Comparison of ENCODE assay signal across 20 cellular contexts in the genomic region with DNA sequence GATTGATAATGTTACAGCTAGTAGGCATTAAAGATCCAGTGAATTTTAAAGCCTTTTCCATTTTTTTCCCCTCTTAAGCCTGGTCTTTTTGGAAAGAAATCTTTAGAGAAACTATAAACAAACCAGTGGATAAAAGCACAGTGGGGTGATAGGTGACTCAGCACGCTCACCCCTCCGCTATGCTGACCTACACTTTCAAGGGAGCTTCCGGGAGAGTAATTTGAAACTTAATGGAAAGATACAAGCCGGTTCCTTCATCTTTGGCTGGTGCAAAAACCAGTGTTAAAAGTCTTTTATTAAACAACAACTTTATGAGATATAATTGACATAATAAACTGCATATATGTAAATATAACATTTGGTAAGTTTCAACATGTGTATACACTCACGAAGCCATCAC. TPM values are rescaled to one million over a fixed set of nuclear protein-coding genes. Genes with fewer than 3 reads are reported as not detected.
DNase-seq lines count a peak whose midpoint lies in the region; ATAC-seq and TF ChIP-seq lines count a peak whose summit lies in the region.
"Had no signal": no experiment of that assay in that cellular context is flagged by ENCODE, and none has a peak within 500 bp of the region (broad histone marks: within the 10 kb centered on the region; RNA-seq: fewer than 3 reads in every experiment).

No MANE protein-coding gene starts in this region.

- ATAC-seq in GM21423 (IDR thresholded peaks at IDR 0.05; ENCODE audit: unreplicated experiment) (no peak), HG02610 (IDR thresholded peaks at IDR 0.05; ENCODE audit: unreplicated experiment) (no peak)
- ATAC-seq: activated CD4-positive, alpha-beta T cell treated with anti-CD3 and anti-CD28 coated beads for 36 hours; activated naive CD8-positive, alpha-beta T cell treated with anti-CD3 and anti-CD28 coated beads, Interleukin-2, amount 50 U/mL, for 24 hours; activated T-cell treated with anti-CD3 and anti-CD28 coated beads, Interleukin-2, amount 50 U/mL, for 4 hours; left colon; Panc1; T-cell had no signal

- no peak overlapping the region for H3K27ac ChIP-seq in AG04450 (ENCODE audit: low read depth, low read length)
- H3K27ac ChIP-seq: tibial artery had no signal

- no peak for TF ChIP-seq CTCF in AG04450 (IDR thresholded peaks at IDR 0.05; ENCODE audit: low read depth, low read length)
- no peak for TF ChIP-seq CTCF in fibroblast of the aortic adventitia (IDR thresholded peaks at IDR 0.05; ENCODE audit: insufficient read depth, low read length)

- peak; percentile 57 for DNase-seq in AG04450 (ENCODE audit: low read depth, low spot score)
- DNase-seq in HT1080 (ENCODE audit: low read depth) = peak; percentile 59
- DNase-seq in amniotic stem cell (lab: John Stamatoyannopoulos, UW) = peak; percentile 32
- DNase-seq in fibroblast of the aortic adventitia (ENCODE audit: low read depth) = peak; percentile 24
- no peak for DNase-seq in activated CD4-positive, alpha-beta T cell treated with anti-CD3 and anti-CD28 coated beads, Interleukin-2, amount 50 U/mL, for 1 hour
- DNase-seq in DMS53 treated with DMSO at 0.1 percent for 48 hours (lab: John Stamatoyannopoulos, UW; ENCODE audit: unreplicated experiment) = no peak
- DNase-seq: activated CD4-positive, alpha-beta T cell treated with anti-CD3 and anti-CD28 coated beads for 36 hours; activated naive CD8-positive, alpha-beta T cell treated with anti-CD3 and anti-CD28 coated beads, Interleukin-2, amount 50 U/mL, for 24 hours; activated T-cell treated with anti-CD3 and anti-CD28 coated beads, Interleukin-2, amount 50 U/mL, for 4 hours; Calu3; glutamatergic neuron; left colon; NCI-H1417; NCI-H510A; T-cell; tibial artery had no signal

- POLR2A ChIA-PET in AG04450 (lab: Yijun Ruan, JAX) = interaction anchor here (1.1 kb wide), 1 partner anchor 71 kb away, joined by 4 read pairs; a partner anchor contains a TSS

- no peak overlapping the region for H3K4me3 ChIP-seq in AG04450 (ENCODE audit: low read depth, low read length)
- no peak overlapping the region for H3K4me3 ChIP-seq in fibroblast of the aortic adventitia (ENCODE audit: low read depth, low read length)
- H3K4me3 ChIP-seq: tibial artery had no signal

- no peaks in the 10 kb centered on the region for H3K27me3 ChIP-seq in AG04450 (ENCODE audit: control insufficient read depth, insufficient read depth, low read length)

- H3K9me3 ChIP-seq in AG04450 (ENCODE audit: control insufficient read depth, insufficient read depth, low read length) = no peaks in the 10 kb centered on the region
- H3K9me3 ChIP-seq: tibial artery had no signal

- CTCF ChIA-PET in AG04450 (lab: Charles Lee) = interaction anchor here (1.0 to 12.6 kb wide), 7 partner anchors 12 to 105 kb away, joined by 3 to 600 read pairs (median 14); a partner anchor contains a TSS

RNA-seq across cellular contexts. Expression of a gene that starts 27.0 kb away (rescaled TPM):
- polyA plus RNA-seq in AG04450 (2011; rRNA removed) = not detected in 2 replicates
- polyA minus RNA-seq in AG04450 (2011; rRNA and poly(A)+ RNA removed) = not detected in 2 replicates
- total RNA-seq in HT1080 (2014; rRNA removed; shearing (Covaris generic)) = not detected in 2 replicates
- not detected in 2 replicates for polyA plus RNA-seq in HT1080 (2015; cell fraction: cytosol; rRNA removed)
- not detected in 2 replicates for polyA plus RNA-seq in HT1080 (2015; cell fraction: nucleus; rRNA removed)
- total RNA-seq in fibroblast of the aortic adventitia (ENCODE audit: low replicate concordance) = not detected in 2 replicates
- total RNA-seq: activated CD4-positive, alpha-beta T cell treated with anti-CD3 and anti-CD28 coated beads for 36 hours; pulmonary artery endothelial cell had no signal

Comparison
In these comparisons a context has a peak if more than half of its experiments do, and no peak if none do; other contexts are left out.
1. DNase-seq: peak in AG04450 (single experiment), HT1080 (single experiment), amniotic stem cell (single experiment) and fibroblast of the aortic adventitia (single experiment); none in activated CD4-positive, alpha-beta T cell treated with anti-CD3 and anti-CD28 coated beads, Interleukin-2, amount 50 U/mL, for 1 hour (single experiment) and DMS53 treated with DMSO at 0.1 percent for 48 hours (single experiment).